Comparison of ENCODE assay signal across 27 cellular contexts in the genomic region with DNA sequence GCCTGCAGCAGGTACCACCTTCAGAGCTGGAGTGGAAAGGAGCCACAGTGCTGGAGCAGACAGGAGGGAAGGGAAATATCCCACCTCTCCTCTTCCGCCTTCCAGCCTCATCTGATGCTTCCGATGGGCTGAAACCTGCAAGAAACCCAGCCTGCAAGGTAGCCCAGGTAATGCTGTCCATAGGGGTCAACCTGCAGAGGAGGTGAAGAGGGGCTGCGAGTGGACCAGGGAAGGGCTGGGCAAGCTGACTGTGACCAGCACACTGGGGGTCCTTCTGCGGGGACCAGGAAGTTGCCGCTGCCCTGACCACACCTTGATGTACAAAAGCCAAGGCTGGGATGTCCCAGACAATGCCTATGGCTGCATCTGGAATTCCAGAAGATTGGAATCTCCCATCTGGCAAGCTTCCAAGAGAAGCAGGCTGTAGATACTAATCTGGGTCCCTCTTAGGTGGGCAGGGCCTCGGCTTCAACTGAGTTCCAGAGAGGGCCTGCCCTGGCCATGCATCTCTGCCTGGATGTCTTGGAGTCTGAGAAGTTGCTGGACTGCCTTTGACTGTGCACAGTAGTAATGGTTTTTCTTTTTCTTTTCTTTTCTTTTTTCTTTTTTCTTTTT. TPM values are rescaled to one million over a fixed set of nuclear protein-coding genes. Genes with fewer than 3 reads are reported as not detected.
A peak's percentile ranks its signal among the peaks of the same experiment; 100 is the strongest.
DNase-seq lines count a peak whose midpoint lies in the region; ATAC-seq, FAIRE-seq and TF ChIP-seq lines count a peak whose summit lies in the region.
"Had no signal": no experiment of that assay in that cellular context is flagged by ENCODE, and none has a peak within 500 bp of the region (broad histone marks: within the 10 kb centered on the region; RNA-seq: fewer than 3 reads in every experiment).

No MANE protein-coding gene starts in this region.

- no peak overlapping the region for H2AFZ ChIP-seq in SK-N-SH (ENCODE audit: low read depth)
- H2AFZ ChIP-seq in endothelial cell of umbilical vein (ENCODE audit: low read depth, low read length), result no peak overlapping the region
- H2AFZ ChIP-seq: parathyroid adenoma had no signal

- H3K4me3 ChIP-seq in SK-N-SH (ENCODE audit: low read depth in 2 of 2, low read length in 1 of 2) (no peak overlapping the region), endothelial cell of umbilical vein (replicated peaks in 1 of 3; ENCODE audit: insufficient read depth in 1 of 3, low read depth in 1 of 3, low read length in 3 of 3) (no peak overlapping the region)
- H3K4me3 ChIP-seq: gastroesophageal sphincter, skin epidermis had no signal

- H3K4me2 ChIP-seq in SK-N-SH, result no peak overlapping the region
- no peak overlapping the region for H3K4me2 ChIP-seq in endothelial cell of umbilical vein (ENCODE audit: insufficient read depth, low read length)

- peaks cover 55% of the 10 kb centered on the region for H3F3A ChIP-seq in SK-N-SH (replicated peaks; ENCODE audit: insufficient read depth)

- H3K9ac ChIP-seq in SK-N-SH, result no peak overlapping the region
- no peak overlapping the region for H3K9ac ChIP-seq in endothelial cell of umbilical vein (replicated peaks; ENCODE audit: extremely low read depth, insufficient read depth, low read length)
- H3K9ac ChIP-seq: parathyroid adenoma had no signal

- intact Hi-C loops in endothelial cell of umbilical vein (cut with micrococcal nuclease), result no loop called here

- no peak for DNase-seq in SK-N-SH
- peak; percentile 77 for DNase-seq in RPMI7951 (ENCODE audit: low read depth)
- no peak for DNase-seq in endothelial cell of umbilical vein (ENCODE audit: low read depth, low spot score)
- peak; percentile 35 for DNase-seq in urothelium cell line (ENCODE audit: low spot score)
- no peak for DNase-seq in activated T-cell treated with anti-CD3 and anti-CD28 coated beads for 4 hours
- no peak for DNase-seq in NCI-H774 (lab: John Stamatoyannopoulos, UW)
- DNase-seq: activated CD4-positive, alpha-beta T cell treated with anti-CD3 and anti-CD28 coated beads, Interleukin-2, amount 50 U/mL, for 48 hours; activated CD4-positive, CD25-positive, alpha-beta regulatory T cell; activated naive CD4-positive, alpha-beta T cell treated with anti-CD3 and anti-CD28 coated beads for 36 hours; DND-41; H9; hypothalamus; immature natural killer cell; Karpas-422; NCI-H1417; NCI-H2029 treated with DMSO at 0.1 percent for 48 hours; NCI-H69; stimulated activated naive B cell treated with anti-CD40 and anti-IgM and Interleukin-4, amounts not matched to agents 10 μg/mL and 1 μg/mL and 100 μg/mL, for 72 hours had no signal

- no peaks in the 10 kb centered on the region for H3K9me1 ChIP-seq in endothelial cell of umbilical vein (replicated peaks; ENCODE audit: control insufficient read depth, extremely low read depth, insufficient read depth, low read length)

- POLR2A ChIA-PET in SK-N-SH (lab: Yijun Ruan, JAX), result no interaction called here
- POLR2A ChIA-PET in endothelial cell of umbilical vein (lab: Charles Lee), result no interaction called here

- H3K27me3 ChIP-seq in SK-N-SH (ENCODE audit: insufficient read depth) (no peaks in the 10 kb centered on the region), endothelial cell of umbilical vein (ENCODE audit: control insufficient read depth in 2 of 2, insufficient read depth in 2 of 2, low read length in 2 of 2) (no peaks in the 10 kb centered on the region)

- no peaks in the 10 kb centered on the region for H3K9me2 ChIP-seq in SK-N-SH

- H4K20me1 ChIP-seq in SK-N-SH (ENCODE audit: insufficient read depth), result no peaks in the 10 kb centered on the region
- no peaks in the 10 kb centered on the region for H4K20me1 ChIP-seq in endothelial cell of umbilical vein (replicated peaks; ENCODE audit: control insufficient read depth, extremely low read depth, insufficient read depth, low read length)

- H3K4me1 ChIP-seq in SK-N-SH (ENCODE audit: control insufficient read depth in 1 of 2, insufficient read depth in 2 of 2, low read depth in 1 of 2, low read length in 1 of 2) (peaks cover 0 to 39% of the 10 kb centered on the region in 2 experiments; a peak in 2 of 4 replicates), endothelial cell of umbilical vein (ENCODE audit: control insufficient read depth, extremely low read depth, insufficient read depth, low read length) (peaks cover 19% of the 10 kb centered on the region)
- H3K4me1 ChIP-seq: parathyroid adenoma had no signal

- no peak for TF ChIP-seq RAD21 in SK-N-SH (IDR thresholded peaks at IDR 0.05; ENCODE audit: low read length)

- no peak for TF ChIP-seq POLR2A in endothelial cell of umbilical vein (IDR thresholded peaks at IDR 0.05; ENCODE audit: low read depth, low read length)

- CTCF ChIA-PET in SK-N-SH (lab: Yijun Ruan, JAX) (interaction anchor here (1.0 to 1.7 kb wide), 2 partner anchors 20 to 64 kb away, joined by 3 to 6 read pairs; no protein-coding TSS in a partner anchor), endothelial cell of umbilical vein (lab: Charles Lee) (no interaction called here)

- H3K9me3 ChIP-seq in SK-N-SH, result no peaks in the 10 kb centered on the region
- no peaks in the 10 kb centered on the region for H3K9me3 ChIP-seq in endothelial cell of umbilical vein (replicated peaks; ENCODE audit: control insufficient read depth, insufficient read depth, low read length)
- H3K9me3 ChIP-seq: gastroesophageal sphincter had no signal

- 15% methylated on average over 4 of the region's 6 CpGs for WGBS in SK-N-SH (ENCODE audit: low lambda C conversion rate)

- no peak for TF ChIP-seq CTCF in SK-N-SH (IDR thresholded peaks at IDR 0.05)
- no peak for TF ChIP-seq CTCF in endothelial cell of umbilical vein (IDR thresholded peaks at IDR 0.05; ENCODE audit: extremely low read depth in 1 of 2, insufficient read depth in 1 of 2, low read depth in 1 of 2, low read length in 2 of 2)

- ATAC-seq in SK-N-SH treated with all-trans-retinoic acid at 6 μM for 48 hours (no peak), HG02938 (IDR thresholded peaks at IDR 0.05; ENCODE audit: unreplicated experiment) (no peak)
- ATAC-seq: gastroesophageal sphincter; HepG2; stimulated activated naive B cell treated with anti-CD40 and anti-IgM and Interleukin-4, amounts not matched to agents 10 μg/mL and 1 μg/mL and 100 μg/mL, for 72 hours had no signal

- dilution Hi-C loops in endothelial cell of umbilical vein (cut with MboI; ENCODE audit: extremely low pct_ligation_motif_present, low sequenced_read_pairs), result no loop called here

- peak overlapping the region in 1 of 2 experiments; percentile 96; a peak in 2 of 4 replicates for H3K27ac ChIP-seq in SK-N-SH (ENCODE audit: low read depth in 2 of 2, low read length in 1 of 2)
- H3K27ac ChIP-seq in endothelial cell of umbilical vein (ENCODE audit: insufficient read depth, low read depth, low read length), result no peak overlapping the region
- H3K27ac ChIP-seq: 22Rv1, parathyroid adenoma had no signal

- FAIRE-seq in endothelial cell of umbilical vein (lab: Jason Lieb, UNC) (no peak), urothelium cell line (lab: Jason Lieb, UNC) (no peak)
- FAIRE-seq: D721Med, HepG2 had no signal

- TF ChIP-seq EP300 in SK-N-SH (IDR thresholded peaks at IDR 0.05; ENCODE audit: borderline replicate concordance in 1 of 2, low read depth in 1 of 2, low read length in 1 of 2), result no peak

- H3K79me2 ChIP-seq in SK-N-SH (ENCODE audit: insufficient read depth), result peaks cover 46% of the 10 kb centered on the region
- no peaks in the 10 kb centered on the region for H3K79me2 ChIP-seq in endothelial cell of umbilical vein (ENCODE audit: control insufficient read depth, insufficient read depth, low read length)
- H3K79me2 ChIP-seq: parathyroid adenoma had no signal

- BruUV-seq in endothelial cell of umbilical vein (replicated peaks; lab: Mats Ljungman, UMichigan), result no TSS peak

- H3K36me3 ChIP-seq in SK-N-SH (replicated peaks in 1 of 2; ENCODE audit: control insufficient read depth in 1 of 2, insufficient read depth in 2 of 2, low read length in 1 of 2) (no peaks in the 10 kb centered on the region), endothelial cell of umbilical vein (ENCODE audit: control insufficient read depth in 2 of 2, extremely low read depth in 1 of 2, insufficient read depth in 2 of 2, low read length in 2 of 2) (no peaks in the 10 kb centered on the region)
- H3K36me3 ChIP-seq: gastroesophageal sphincter had no signal

RNA-seq across cellular contexts. Expression of a gene that starts 5.8 kb away (rescaled TPM):
- polyA plus RNA-seq in SK-N-SH (2012; rRNA removed), result 2.5 and 2.8 TPM in 2 replicates
- polyA plus RNA-seq in SK-N-SH (2012; cell fraction: cytosol; rRNA removed), result 1.7 and 2.3 TPM in 2 replicates
- polyA plus RNA-seq in SK-N-SH (2012; cell fraction: nucleus; rRNA removed), result 5.7 and 15.3 TPM in 2 replicates
- total RNA-seq in RPMI7951 (2014; rRNA removed; shearing (Covaris generic)), result 4.3 and 5.7 TPM in 2 replicates
- total RNA-seq in endothelial cell of umbilical vein, result 3.8 and 4.2 TPM in 2 replicates
- 2.8 and 3.2 TPM in 2 replicates for polyA plus RNA-seq in endothelial cell of umbilical vein
- polyA plus RNA-seq in endothelial cell of umbilical vein (2011; cell fraction: cytosol; rRNA removed), result 1.0 and 1.5 TPM in 2 replicates
- 1.8 and 3.0 TPM in 2 replicates for polyA plus RNA-seq in endothelial cell of umbilical vein (2011; cell fraction: nucleus; rRNA removed)
- 1.1 and 1.4 TPM in 2 replicates for polyA plus RNA-seq in endothelial cell of umbilical vein (2012)
- polyA minus RNA-seq in endothelial cell of umbilical vein, result 0.78 and 0.98 TPM in 2 replicates
- 2.5 TPM for polyA minus RNA-seq in endothelial cell of umbilical vein (2011; cell fraction: cytosol; rRNA and poly(A)+ RNA removed)
- polyA minus RNA-seq in endothelial cell of umbilical vein (2011; cell fraction: nucleus; rRNA and poly(A)+ RNA removed), result 1.9 and 4.6 TPM in 2 replicates
- total RNA-seq: activated naive CD4-positive, alpha-beta T cell treated with anti-CD3 and anti-CD28 coated beads for 36 hours; HepG2 had no signal
- polyA plus RNA-seq: HepG2, immature natural killer cell had no signal

RNA-seq across cellular contexts. Expression of a gene that starts 17.5 kb away (rescaled TPM):
- polyA plus RNA-seq in SK-N-SH (2012; rRNA removed) (0.37 and 1.3 TPM in 2 replicates), endothelial cell of umbilical vein (7.2 and 7.7 TPM in 2 replicates)
- 1.1 TPM in 2 replicates for polyA plus RNA-seq in SK-N-SH (2012; cell fraction: cytosol; rRNA removed)
- polyA plus RNA-seq in SK-N-SH (2012; cell fraction: nucleus; rRNA removed), result 2.0 TPM in 2 replicates
- 1.3 and 1.6 TPM in 2 replicates for total RNA-seq in RPMI7951 (2014; rRNA removed; shearing (Covaris generic))
- 44.0 and 47.0 TPM in 2 replicates for total RNA-seq in endothelial cell of umbilical vein
- 7.2 and 7.9 TPM in 2 replicates for polyA plus RNA-seq in endothelial cell of umbilical vein (2011; cell fraction: cytosol; rRNA removed)
- 8.5 and 9.7 TPM in 2 replicates for polyA plus RNA-seq in endothelial cell of umbilical vein (2011; cell fraction: nucleus; rRNA removed)
- 54.1 and 60.0 TPM in 2 replicates for polyA plus RNA-seq in endothelial cell of umbilical vein (2012)
- polyA minus RNA-seq in endothelial cell of umbilical vein, result 3.8 and 6.0 TPM in 2 replicates
- 3.3 TPM for polyA minus RNA-seq in endothelial cell of umbilical vein (2011; cell fraction: cytosol; rRNA and poly(A)+ RNA removed)
- 9.2 and 14.3 TPM in 2 replicates for polyA minus RNA-seq in endothelial cell of umbilical vein (2011; cell fraction: nucleus; rRNA and poly(A)+ RNA removed)
- total RNA-seq: activated naive CD4-positive, alpha-beta T cell treated with anti-CD3 and anti-CD28 coated beads for 36 hours; H9; HepG2; neural crest cell had no signal
- polyA plus RNA-seq: HepG2, immature natural killer cell had no signal

RNA-seq across cellular contexts. Expression of a gene that starts 29.1 kb away (rescaled TPM):
- polyA plus RNA-seq in SK-N-SH (2012; rRNA removed), result 15.6 and 18.7 TPM in 2 replicates
- polyA plus RNA-seq in SK-N-SH (2012; cell fraction: cytosol; rRNA removed), result 5.6 and 8.7 TPM in 2 replicates
- 61.2 and 70.2 TPM in 2 replicates for polyA plus RNA-seq in SK-N-SH (2012; cell fraction: nucleus; rRNA removed)
- total RNA-seq in RPMI7951 (2014; rRNA removed; shearing (Covaris generic)), result 6.1 and 8.8 TPM in 2 replicates
- total RNA-seq in endothelial cell of umbilical vein, result 21.1 and 23.2 TPM in 2 replicates
- polyA plus RNA-seq in endothelial cell of umbilical vein, result 16.7 and 17.8 TPM in 2 replicates
- 6.9 and 9.6 TPM in 2 replicates for polyA plus RNA-seq in endothelial cell of umbilical vein (2011; cell fraction: cytosol; rRNA removed)
- 67.5 and 76.2 TPM in 2 replicates for polyA plus RNA-seq in endothelial cell of umbilical vein (2011; cell fraction: nucleus; rRNA removed)
- 17.6 and 21.9 TPM in 2 replicates for polyA plus RNA-seq in endothelial cell of umbilical vein (2012)
- 20.2 and 21.4 TPM in 2 replicates for polyA minus RNA-seq in endothelial cell of umbilical vein
- 7.2 TPM for polyA minus RNA-seq in endothelial cell of umbilical vein (2011; cell fraction: cytosol; rRNA and poly(A)+ RNA removed)
- 27.4 and 36.6 TPM in 2 replicates for polyA minus RNA-seq in endothelial cell of umbilical vein (2011; cell fraction: nucleus; rRNA and poly(A)+ RNA removed)

Comparison
In these comparisons a context has a peak if more than half of its experiments do, and no peak if none do; other contexts are left out.
1. DNase-seq: peak in RPMI7951 (single experiment) and urothelium cell line (single experiment); none in SK-N-SH (single experiment), endothelial cell of umbilical vein (single experiment), activated T-cell treated with anti-CD3 and anti-CD28 coated beads for 4 hours (single experiment) and NCI-H774 (single experiment).
2. RNA of a gene that starts 17.5 kb away (total RNA-seq): 44.0 to 47.0 TPM in endothelial cell of umbilical vein; 1.3 to 1.6 TPM in RPMI7951; every median in the first group is over 10 times any median in the second.